ENCODE assay signal across 8 cellular contexts in the genomic region with DNA sequence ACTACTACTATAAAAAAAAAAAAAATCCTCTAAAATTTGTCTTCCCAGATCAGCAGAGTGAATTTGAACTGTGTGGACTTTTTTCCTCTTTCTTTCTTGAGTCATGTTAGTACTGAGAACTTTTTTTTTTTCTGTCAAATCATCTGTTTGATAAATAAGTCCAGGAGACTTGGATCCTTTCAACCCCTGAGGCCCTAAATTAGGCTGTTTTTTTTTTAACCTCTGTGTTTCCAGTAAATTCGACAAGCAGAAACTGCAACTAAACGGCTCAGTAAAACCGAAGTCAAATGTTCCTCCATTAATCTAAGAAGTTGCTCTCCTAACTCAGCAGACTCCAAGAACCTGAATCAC. TPM values are rescaled to one million over a fixed set of nuclear protein-coding genes. Genes with fewer than 3 reads are reported as not detected.
DNase-seq lines count a peak whose midpoint lies in the region; ATAC-seq and TF ChIP-seq lines count a peak whose summit lies in the region.

No MANE protein-coding gene starts in this region.

- H2BK120ac ChIP-seq in mesenchymal stem cell (ENCODE audit: low read depth, low read length), result no peak overlapping the region

- no peaks in the 10 kb centered on the region for H3K9me3 ChIP-seq in cardiac muscle cell (ENCODE audit: low read depth)
- H3K9me3 ChIP-seq in mesenchymal stem cell (ENCODE audit: control insufficient read depth, low read length), result no peaks in the 10 kb centered on the region
- H3K9me3 ChIP-seq in upper lobe of left lung, result peaks cover 0 to 6% (median 0%) of the 10 kb centered on the region in 4 donors

- TF ChIP-seq EP300 in upper lobe of left lung (IDR thresholded peaks at IDR 0.05), result no peak

- H3K4me2 ChIP-seq in mesenchymal stem cell (ENCODE audit: low read length, poor library complexity, severe bottlenecking), result peak overlapping the region; percentile 51

- H2BK12ac ChIP-seq in mesenchymal stem cell (ENCODE audit: low read length in 2 of 2), result no peak overlapping the region

- no peak for TF ChIP-seq POLR2A in upper lobe of left lung (IDR thresholded peaks at IDR 0.05)

- H3K9ac ChIP-seq in mesenchymal stem cell (ENCODE audit: low read length), result peak overlapping the region; percentile 94

- no peak overlapping the region for H4K91ac ChIP-seq in mesenchymal stem cell (ENCODE audit: low read length)

- H2BK15ac ChIP-seq in mesenchymal stem cell (ENCODE audit: low read depth, poor library complexity, severe bottlenecking), result no peak overlapping the region

- ATAC-seq in Right ventricle myocardium superior (ENCODE audit: poor library complexity) (no peak), upper lobe of left lung (ENCODE audit: low FRiP score in 2 of 2) (no peak)

- no peak overlapping the region for H2BK5ac ChIP-seq in mesenchymal stem cell (ENCODE audit: low read depth, low read length, poor library complexity, severe bottlenecking)

- no peak overlapping the region for H3K4ac ChIP-seq in mesenchymal stem cell (ENCODE audit: low read depth in 1 of 2, low read length in 2 of 2)

- peaks cover 6% of the 10 kb centered on the region for H3K79me1 ChIP-seq in mesenchymal stem cell (replicated peaks; ENCODE audit: low read length, poor library complexity, severe bottlenecking)

- TF ChIP-seq CTCF in cardiac muscle cell (IDR thresholded peaks at IDR 0.05; ENCODE audit: low read depth, low read length), result no peak
- no peak for TF ChIP-seq CTCF in upper lobe of left lung (IDR thresholded peaks at IDR 0.05)
- TF ChIP-seq CTCF in GM10248 (IDR thresholded peaks at IDR 0.05; ENCODE audit: control extremely low read depth, extremely low read depth, low read depth, missing control alignments), result no peak

- no peak overlapping the region for H4K8ac ChIP-seq in mesenchymal stem cell (ENCODE audit: low read length)

- H3K36me3 ChIP-seq in cardiac muscle cell (peaks cover 4% of the 10 kb centered on the region), mesenchymal stem cell (ENCODE audit: control insufficient read depth in 1 of 2, insufficient read depth in 2 of 2, low read depth in 1 of 2, low read length in 2 of 2) (peaks cover 0 to 36% of the 10 kb centered on the region in 2 experiments), upper lobe of left lung (peaks cover 2 to 47% (median 17%) of the 10 kb centered on the region in 4 donors)

- H3K18ac ChIP-seq in mesenchymal stem cell (ENCODE audit: low read depth in 1 of 2, low read length in 2 of 2), result no peak overlapping the region

- H3K23ac ChIP-seq in mesenchymal stem cell (ENCODE audit: low read length in 2 of 2), result no peak overlapping the region

- peaks cover 28% of the 10 kb centered on the region for H3K4me1 ChIP-seq in cardiac muscle cell (ENCODE audit: low read depth)
- peaks cover 11% of the 10 kb centered on the region for H3K4me1 ChIP-seq in mesenchymal stem cell (ENCODE audit: control insufficient read depth, insufficient read depth, low read depth, low read length)
- peaks cover 42 to 77% (median 65%) of the 10 kb centered on the region in 4 donors for H3K4me1 ChIP-seq in upper lobe of left lung

- peak overlapping the region; percentile 59 for H3K4me3 ChIP-seq in cardiac muscle cell
- H3K4me3 ChIP-seq in mesenchymal stem cell (ENCODE audit: insufficient read depth in 1 of 2, low read depth in 1 of 2, low read length in 2 of 2), result peak overlapping the region in 1 of 2 experiments; percentile 83
- H3K4me3 ChIP-seq in upper lobe of left lung, result peak overlapping the region; percentile 22 to 96 (median 78)

- POLR2A ChIA-PET in GM10248 (lab: Yijun Ruan, JAX), result interaction anchor here (0.6 kb wide), 1 partner anchor 9 kb away, joined by 4 read pairs; no protein-coding TSS in a partner anchor

- no peak overlapping the region for H2AK5ac ChIP-seq in mesenchymal stem cell (ENCODE audit: low read length, severe bottlenecking)

- no peaks in the 10 kb centered on the region for H3K27me3 ChIP-seq in cardiac muscle cell
- no peaks in the 10 kb centered on the region for H3K27me3 ChIP-seq in mesenchymal stem cell (ENCODE audit: control insufficient read depth in 1 of 2, insufficient read depth in 1 of 2, low read length in 2 of 2)
- no peaks in the 10 kb centered on the region for H3K27me3 ChIP-seq in upper lobe of left lung

- H3K14ac ChIP-seq in mesenchymal stem cell (ENCODE audit: low read length in 2 of 2), result no peak overlapping the region

- H3K27ac ChIP-seq in cardiac muscle cell (peak overlapping the region; percentile 74), mesenchymal stem cell (ENCODE audit: low read length, poor library complexity, severe bottlenecking) (peak overlapping the region; percentile 6), upper lobe of left lung (peak overlapping the region; percentile 97 to 100 (median 98))

- WGBS in mesenchymal stem cell, result 22% methylated on average over 3 of the region's 3 CpGs
- 0 to 2% methylated on average over 3 of the region's 3 CpGs for WGBS in upper lobe of left lung, 2 donors

- intact Hi-C loops in Right ventricle myocardium superior (cut with DNase I), result no loop called here

- no peak for DNase-seq in cardiac muscle cell (ENCODE audit: low read depth in 1 of 2, low spot score in 1 of 2)
- DNase-seq in Right ventricle myocardium superior, result no peak
- peak; percentile 10 for DNase-seq in astrocyte of the hippocampus (ENCODE audit: low read depth, low spot score)
- no peak for DNase-seq in mesenchymal stem cell
- DNase-seq in upper lobe of left lung, result no peak
- no peak for DNase-seq in H4 (ENCODE audit: low spot score)
- DNase-seq in GM10248 (ENCODE audit: extremely low spot score), result no peak
- no peak for DNase-seq in NCI-H2227 (lab: John Stamatoyannopoulos, UW; ENCODE audit: unreplicated experiment)

- CTCF ChIA-PET in GM10248 (lab: Yijun Ruan, JAX), result interaction anchor here (1.0 to 2.2 kb wide), 6 partner anchors 23 to 145 kb away, joined by 3 to 7 read pairs (median 4); no protein-coding TSS in a partner anchor

- no peak overlapping the region for H2AFZ ChIP-seq in mesenchymal stem cell (ENCODE audit: low read depth, low read length)

RNA-seq across cellular contexts. Expression of gene MAP3K8, which starts 2.7 kb away (rescaled TPM):
- total RNA-seq in cardiac muscle cell (5.5 and 5.8 TPM in 2 replicates), Right ventricle myocardium superior (7.3 TPM), upper lobe of left lung (10 to 100 TPM; 32.5 to 71.2 (median 42.8) TPM)
- polyA plus RNA-seq in cardiac muscle cell, result 6.7 and 7.8 TPM in 2 replicates
- 9.7 TPM for polyA plus RNA-seq in mesenchymal stem cell (2013, experiment 1 of 2)
- 9.5 TPM for polyA plus RNA-seq in mesenchymal stem cell (2013, experiment 2 of 2)
- total RNA-seq in H4 (2014; rRNA removed; shearing (Covaris generic)), result 0.94 and 3.3 TPM in 2 replicates

Comparison
In these comparisons a context has a peak if more than half of its experiments do, and no peak if none do; other contexts are left out.
1. H3K27ac ChIP-seq: peak in every context shown above with its lines; median percentile 98 in upper lobe of left lung; 74 in cardiac muscle cell; 6 in mesenchymal stem cell.